18 cellular contexts compared by ENCODE assay signal in the genomic region with DNA sequence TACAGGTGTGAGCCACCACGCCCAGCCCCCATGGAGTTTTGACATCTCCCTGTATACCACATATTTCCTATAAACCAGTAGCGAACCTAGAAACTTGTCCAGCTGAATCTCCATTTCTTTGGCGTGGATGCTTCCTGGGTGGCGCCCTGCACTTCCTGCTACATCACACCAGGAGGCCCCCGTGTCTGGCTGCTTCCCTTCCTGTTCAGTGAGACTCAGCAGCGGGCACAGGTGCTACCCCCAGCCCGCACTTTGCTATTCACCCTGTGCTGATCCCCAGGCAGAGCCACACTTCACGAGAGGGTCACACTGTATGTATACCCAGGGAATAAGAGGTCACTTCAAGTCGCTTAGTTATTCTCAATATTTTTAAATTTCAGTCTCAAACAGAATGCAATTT. TPM values are rescaled to one million over a fixed set of nuclear protein-coding genes. Genes with fewer than 3 reads are reported as not detected.
DNase-seq lines count a peak whose midpoint lies in the region; ATAC-seq and TF ChIP-seq lines count a peak whose summit lies in the region.
"Had no signal": no experiment of that assay in that cellular context is flagged by ENCODE, and none has a peak within 500 bp of the region (broad histone marks: within the 10 kb centered on the region; RNA-seq: fewer than 3 reads in every experiment).

No MANE protein-coding gene starts in this region.

- no peak for ATAC-seq in HG02840 (IDR thresholded peaks at IDR 0.05; ENCODE audit: low FRiP score, unreplicated experiment)
- ATAC-seq: gastroesophageal sphincter, psoas muscle had no signal

- peak overlapping the region; percentile 100 for H3K27ac Mint-ChIP-seq in endothelial cell (ENCODE audit: unreplicated experiment)

- H3K9me3 Mint-ChIP-seq in endothelial cell (ENCODE audit: unreplicated experiment), result no peaks in the 10 kb centered on the region

- H3K4me3 Mint-ChIP-seq in endothelial cell (ENCODE audit: unreplicated experiment), result peak overlapping the region; percentile 47

- H3K27me3 Mint-ChIP-seq in endothelial cell (ENCODE audit: unreplicated experiment), result peaks cover 8% of the 10 kb centered on the region

- peaks cover 30% of the 10 kb centered on the region for H3K4me1 Mint-ChIP-seq in endothelial cell (ENCODE audit: unreplicated experiment)

- peaks cover 7% of the 10 kb centered on the region for H3K36me3 Mint-ChIP-seq in endothelial cell (ENCODE audit: low read depth, unreplicated experiment)

- no peak for TF ChIP-seq CTCF in endothelial cell (IDR thresholded peaks at IDR 0.05; ENCODE audit: unreplicated experiment)

- DNase-seq in stimulated activated CD4-positive, alpha-beta T cell treated with anti-CD3 and anti-CD28 coated beads, Interleukin-1b, Interleukin-23, amount 100 ng/mL, for 48 hours, result peak; percentile 18
- DNase-seq in stimulated activated CD4-positive, alpha-beta T cell treated with anti-CD3 and anti-CD28 coated beads, Interleukin-4, amount 100 ng/mL, for 4 hours, result no peak
- peak; percentile 6 for DNase-seq in OCI-M1 (lab: John Stamatoyannopoulos, UW)
- no peak for DNase-seq in endothelial cell (ENCODE audit: low spot score)
- no peak for DNase-seq in activated CD8-positive, alpha-beta memory T cell treated with anti-CD3 and anti-CD28 coated beads, Interleukin-2, amount 50 U/mL, for 48 hours
- DNase-seq in inferior parietal cortex (ENCODE audit: extremely low spot score), result no peak
- DNase-seq in NCI-H446 (lab: John Stamatoyannopoulos, UW), result no peak
- DNase-seq: AML-193, cerebellar nuclear complex, GM23248, naive B cell, NCI-H2081, NCI-H526, psoas muscle, substantia nigra had no signal

RNA-seq across cellular contexts. Expression of a gene that starts 35.0 kb away (rescaled TPM):
- 6.4 TPM for total RNA-seq in endothelial cell (ENCODE audit: unreplicated experiment)
- total RNA-seq: MCF 10A had no signal

Comparison
In these comparisons a context has a peak if more than half of its experiments do, and no peak if none do; other contexts are left out.
1. DNase-seq: peak in stimulated activated CD4-positive, alpha-beta T cell treated with anti-CD3 and anti-CD28 coated beads, Interleukin-1b, Interleukin-23, amount 100 ng/mL, for 48 hours (single experiment) and OCI-M1 (single experiment); none in stimulated activated CD4-positive, alpha-beta T cell treated with anti-CD3 and anti-CD28 coated beads, Interleukin-4, amount 100 ng/mL, for 4 hours (0 of 2), endothelial cell (single experiment), activated CD8-positive, alpha-beta memory T cell treated with anti-CD3 and anti-CD28 coated beads, Interleukin-2, amount 50 U/mL, for 48 hours (single experiment), inferior parietal cortex (single experiment) and NCI-H446 (0 of 2).